21 cellular contexts compared by ENCODE assay signal in the genomic region with DNA sequence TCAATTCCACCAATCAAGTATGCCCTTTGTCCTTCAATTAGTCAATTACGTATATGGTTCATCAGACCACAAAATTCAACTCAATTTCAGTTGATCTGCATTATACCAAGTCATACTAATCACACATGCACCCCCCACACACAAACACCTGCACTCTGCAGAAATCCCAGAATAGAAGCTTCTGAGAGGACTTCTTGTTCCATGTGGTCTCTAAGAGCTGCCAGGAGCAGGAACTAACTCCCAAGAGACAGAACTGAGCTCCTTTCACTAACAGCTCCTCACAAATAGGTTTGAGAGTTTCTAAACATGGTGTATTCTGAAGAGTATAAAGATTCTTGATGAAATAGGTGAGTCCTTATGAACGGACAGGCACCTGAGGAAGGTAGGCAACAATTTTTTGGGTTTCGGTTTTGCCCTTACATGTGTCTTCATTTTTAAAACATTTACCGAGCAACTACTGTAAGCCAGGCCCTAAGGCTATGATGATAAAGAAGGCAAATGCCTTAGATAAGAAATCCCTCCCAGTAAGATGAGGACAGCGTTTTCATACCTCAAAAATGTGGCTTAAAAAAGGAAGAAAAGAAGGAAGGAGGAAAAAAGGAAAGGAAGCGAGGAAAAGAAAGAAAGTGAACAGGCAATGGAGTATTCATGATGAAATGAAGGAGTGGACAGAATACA.
DNase-seq lines count a peak whose midpoint lies in the region; ATAC-seq and TF ChIP-seq lines count a peak whose summit lies in the region.
"Had no signal": no experiment of that assay in that cellular context is flagged by ENCODE, and none has a peak within 500 bp of the region (broad histone marks: within the 10 kb centered on the region; RNA-seq: fewer than 3 reads in every experiment).

No MANE protein-coding gene starts in this region.

- H3K4me3 ChIP-seq in left lung = no peak overlapping the region
- H3K4me3 ChIP-seq: lower lobe of right lung, right lobe of liver had no signal

- H3K4me1 Mint-ChIP-seq in brain = peaks cover 64% of the 10 kb centered on the region
- H3K4me1 Mint-ChIP-seq in T-cell = no peaks in the 10 kb centered on the region
- H3K4me1 Mint-ChIP-seq: activated CD4-positive, alpha-beta T cell treated with anti-CD3 and anti-CD28 coated beads, Interleukin-2, amount 10 ng/mL, durations not matched to agents 24 days and 14 days had no signal

- POLR2A ChIA-PET in T-cell (lab: Charles Lee) = interaction anchor here in 1 of 2 donors (0.6 kb wide), 1 partner anchor 52 kb away, joined by 3 read pairs; no protein-coding TSS in a partner anchor

- no peaks in the 10 kb centered on the region for H3K4me1 ChIP-seq in left lung
- H3K4me1 ChIP-seq: parathyroid adenoma had no signal

- no peaks in the 10 kb centered on the region for H3K36me3 ChIP-seq in left lung
- H3K36me3 ChIP-seq: lower lobe of right lung, right lobe of liver, WERI-Rb-1 had no signal

- CTCF ChIA-PET in T-cell (lab: Charles Lee) = no interaction called here

- no peak overlapping the region for H3K27ac ChIP-seq in left lung
- H3K27ac ChIP-seq: epithelial cell of prostate, lower lobe of right lung, parathyroid adenoma, right lobe of liver, RWPE1, WERI-Rb-1 had no signal

- H3K4me3 Mint-ChIP-seq in brain (peak overlapping the region in 3 of 5 experiments; percentile 2 to 62 (median 46)), T-cell (no peak overlapping the region)
- H3K4me3 Mint-ChIP-seq: activated CD4-positive, alpha-beta T cell treated with anti-CD3 and anti-CD28 coated beads, Interleukin-2, amount 10 ng/mL, durations not matched to agents 24 days and 14 days; activated naive CD4-positive, alpha-beta T cell treated with anti-CD3 and anti-CD28 coated beads for 36 hours; activated T-cell treated with anti-CD3 and anti-CD28 coated beads, Interleukin-2, amount 50 U/mL, for 72 hours; CD8-positive, alpha-beta T cell had no signal

- no peaks in the 10 kb centered on the region for H3K9me3 ChIP-seq in left lung
- H3K9me3 ChIP-seq: lower lobe of right lung, right lobe of liver had no signal

- ATAC-seq in Right ventricle myocardium superior (ENCODE audit: poor library complexity) (peak; percentile 51), left lung (peak; percentile 22), GM19452 (IDR thresholded peaks at IDR 0.05; ENCODE audit: unreplicated experiment) (no peak), T-cell (replicated peaks in 1 of 4) (no peak), HG02885 (IDR thresholded peaks at IDR 0.05; ENCODE audit: poor library complexity, unreplicated experiment) (no peak)
- ATAC-seq: activated T-cell treated with anti-CD3 and anti-CD28 coated beads, Interleukin-2, amount 50 U/mL, for 72 hours; CD8-positive, alpha-beta T cell; right lobe of liver; SK-N-SH treated with all-trans-retinoic acid at 6 μM for 48 hours had no signal

- no peak for TF ChIP-seq CTCF in brain (conservative IDR thresholded peaks at IDR 0.05)
- TF ChIP-seq CTCF in left lung (IDR thresholded peaks at IDR 0.05) = no peak

- peaks cover 0 to 3% (median 0%) of the 10 kb centered on the region in 5 experiments for H3K9me3 Mint-ChIP-seq in brain
- peaks cover 0 to 13% (median 5%) of the 10 kb centered on the region in 3 donors for H3K9me3 Mint-ChIP-seq in T-cell
- H3K9me3 Mint-ChIP-seq: activated CD4-positive, alpha-beta T cell treated with anti-CD3 and anti-CD28 coated beads, Interleukin-2, amount 10 ng/mL, durations not matched to agents 24 days and 14 days had no signal

- H3K27me3 Mint-ChIP-seq in brain (peaks cover 4% of the 10 kb centered on the region), T-cell (no peaks in the 10 kb centered on the region)
- H3K27me3 Mint-ChIP-seq: activated CD4-positive, alpha-beta T cell treated with anti-CD3 and anti-CD28 coated beads, Interleukin-2, amount 10 ng/mL, durations not matched to agents 24 days and 14 days had no signal

- H3K36me3 Mint-ChIP-seq in brain (no peaks in the 10 kb centered on the region), T-cell (no peaks in the 10 kb centered on the region)
- H3K36me3 Mint-ChIP-seq: CD8-positive, alpha-beta T cell had no signal

- intact Hi-C loops in Right ventricle myocardium superior (cut with DNase I) = no loop called here
- intact Hi-C loops in cardiac septum (cut with DNase I) = no loop called here
- intact Hi-C loops in left lung (cut with DNase I) = no loop called here

- no peak for DNase-seq in Right ventricle myocardium superior
- no peak for DNase-seq in cardiac septum (ENCODE audit: low spot score)
- DNase-seq in left lung = no peak
- no peak for DNase-seq in NCI-H2196 (lab: John Stamatoyannopoulos, UW; ENCODE audit: unreplicated experiment)
- no peak for DNase-seq in T-cell
- DNase-seq: activated CD4-positive, alpha-beta T cell treated with anti-CD3 and anti-CD28 coated beads, Interleukin-2, amount 10 ng/mL, durations not matched to agents 24 days and 14 days; activated naive CD4-positive, alpha-beta T cell treated with anti-CD3 and anti-CD28 coated beads for 36 hours; activated T-cell treated with anti-CD3 and anti-CD28 coated beads, Interleukin-2, amount 50 U/mL, for 72 hours; CD8-positive, alpha-beta T cell; cerebellar nuclear complex; lower lobe of right lung; NCI-H146; right lobe of liver; WERI-Rb-1 had no signal

- H3K27me3 ChIP-seq in left lung = no peaks in the 10 kb centered on the region
- H3K27me3 ChIP-seq: right lobe of liver had no signal

- peak overlapping the region; percentile 56 to 95 (median 87) for H3K27ac Mint-ChIP-seq in brain
- H3K27ac Mint-ChIP-seq in T-cell = no peak overlapping the region
- H3K27ac Mint-ChIP-seq: activated CD4-positive, alpha-beta T cell treated with anti-CD3 and anti-CD28 coated beads, Interleukin-2, amount 10 ng/mL, durations not matched to agents 24 days and 14 days; activated naive CD4-positive, alpha-beta T cell treated with anti-CD3 and anti-CD28 coated beads for 36 hours; activated T-cell treated with anti-CD3 and anti-CD28 coated beads, Interleukin-2, amount 50 U/mL, for 72 hours; CD8-positive, alpha-beta T cell had no signal

Comparison
In these comparisons a context has a peak if more than half of its experiments do, and no peak if none do; other contexts are left out.
1. ATAC-seq: peak in Right ventricle myocardium superior (single experiment) and left lung (single experiment); none in GM19452 (single experiment), T-cell (0 of 4) and HG02885 (single experiment).
2. H3K27ac Mint-ChIP-seq: peak in brain (5 of 5); none in T-cell (0 of 2).
3. H3K4me3 Mint-ChIP-seq: peak in brain (3 of 5); none in T-cell (0 of 3).